ENCODE assay signal across 25 cellular contexts in genomic region chr1:152168535-152168868, GRCh38. TPM values are rescaled to one million over a fixed set of nuclear protein-coding genes. Genes with fewer than 3 reads are reported as not detected.
DNase-seq lines count a peak whose midpoint lies in the region; ATAC-seq and TF ChIP-seq lines count a peak whose summit lies in the region.
"Had no signal": no experiment of that assay in that cellular context is flagged by ENCODE, and none has a peak within 500 bp of the region (broad histone marks: within the 10 kb centered on the region; RNA-seq: fewer than 3 reads in every experiment).

No MANE protein-coding gene starts in this region.

- DNase-seq in RWPE1 (ENCODE audit: low spot score) (no peak), fibroblast of mammary gland (ENCODE audit: low read depth) (peak; percentile 80), omental fat pad (ENCODE audit: low spot score) (no peak), aorta (no peak), GM10248 (ENCODE audit: extremely low spot score) (no peak), ovary (no peak)
- DNase-seq: activated effector memory CD4-positive, alpha-beta T cell treated with anti-CD3 and anti-CD28 coated beads, Interleukin-2, amount 50 U/mL, for 16 hours; CD4-positive, alpha-beta T cell; DMS153; effector CD4-positive, alpha-beta T cell; H7; KBM-7; NCI-H1694; nucleus accumbens; retina; SJCRH30; stimulated activated CD4-positive, alpha-beta T cell treated with anti-CD3 and anti-CD28 coated beads, Interleukin-15, amount 100 ng/mL, for 24 hours; T-helper 17 cell had no signal

- H3K27ac ChIP-seq in BLaER1 treated with 17β-estradiol and CSF1 and Interleukin-3, amounts not matched to agents 10 nM and 100 nM: peak overlapping the region in 1 of 11 experiments; percentile 80; a peak in 1 of 22 replicates
- peak overlapping the region; percentile 89 for H3K27ac ChIP-seq in RWPE1
- H3K27ac ChIP-seq in aorta (ENCODE audit: low read depth in 1 of 2, low read length in 2 of 2): no peak overlapping the region
- H3K27ac ChIP-seq in ovary: no peak overlapping the region
- H3K27ac ChIP-seq: SJCRH30, vagina had no signal

- peak overlapping the region in 9 of 11 experiments; percentile 63 to 87 (median 80); a peak in 13 of 22 replicates for H3K4me2 ChIP-seq in BLaER1 treated with 17β-estradiol and CSF1 and Interleukin-3, amounts not matched to agents 10 nM and 100 nM

- H3K27me3 ChIP-seq in BLaER1 treated with 17β-estradiol and CSF1 and Interleukin-3, amounts not matched to agents 10 nM and 100 nM: peaks cover 0 to 5% (median 0%) of the 10 kb centered on the region in 11 experiments; a peak in 2 of 22 replicates
- no peaks in the 10 kb centered on the region for H3K27me3 ChIP-seq in aorta (ENCODE audit: control insufficient read depth in 1 of 2, insufficient read depth in 2 of 2, low read length in 1 of 2)
- H3K27me3 ChIP-seq in ovary: no peaks in the 10 kb centered on the region
- H3K27me3 ChIP-seq: SJCRH30, vagina had no signal

- no peaks in the 10 kb centered on the region for H3K36me3 ChIP-seq in BLaER1 treated with 17β-estradiol and CSF1 and Interleukin-3, amounts not matched to agents 10 nM and 100 nM
- H3K36me3 ChIP-seq in aorta (ENCODE audit: control insufficient read depth in 1 of 2, insufficient read depth in 2 of 2, low read length in 1 of 2) (no peaks in the 10 kb centered on the region), ovary (no peaks in the 10 kb centered on the region)
- H3K36me3 ChIP-seq: SJCRH30, vagina had no signal

- no peak for TF ChIP-seq EP300 in ovary (IDR thresholded peaks at IDR 0.05)

- peaks cover 45 to 81% (median 56%) of the 10 kb centered on the region in 10 experiments for H3K4me1 ChIP-seq in BLaER1 treated with 17β-estradiol and CSF1 and Interleukin-3, amounts not matched to agents 10 nM and 100 nM
- no peaks in the 10 kb centered on the region for H3K4me1 ChIP-seq in aorta (ENCODE audit: control insufficient read depth in 1 of 2, insufficient read depth in 2 of 2, low read length in 2 of 2)
- H3K4me1 ChIP-seq in ovary (ENCODE audit: insufficient read depth): no peaks in the 10 kb centered on the region
- H3K4me1 ChIP-seq: SJCRH30 had no signal

- 26 to 28% methylated on average over 1 of the region's 1 CpG for WGBS in aorta, 2 donors
- WGBS in ovary, 3 donors: 24 to 70% (median 61%) methylated on average over 1 of the region's 1 CpG

- ATAC-seq in omental fat pad (ENCODE audit: low FRiP score) (peak; percentile 7), HG03045 (IDR thresholded peaks at IDR 0.05; ENCODE audit: unreplicated experiment) (no peak), aorta (ENCODE audit: low FRiP score) (no peak)
- ATAC-seq: T-helper 17 cell had no signal

- CTCF ChIA-PET in RWPE1 (lab: Yijun Ruan, JAX): interaction anchor here (1.0 to 1.8 kb wide), 2 partner anchors 18 to 26 kb away, joined by 3 to 6 read pairs; no protein-coding TSS in a partner anchor
- CTCF ChIA-PET in GM10248 (lab: Yijun Ruan, JAX): interaction anchor here (1.2 to 1.5 kb wide), 4 partner anchors 14 to 21 kb away, joined by 3 to 4 read pairs (median 3); no protein-coding TSS in a partner anchor

- peaks cover 0 to 6% (median 0%) of the 10 kb centered on the region in 11 experiments; a peak in 2 of 22 replicates for H3K9me3 ChIP-seq in BLaER1 treated with 17β-estradiol and CSF1 and Interleukin-3, amounts not matched to agents 10 nM and 100 nM (replicated peaks in 1 of 11)
- no peaks in the 10 kb centered on the region for H3K9me3 ChIP-seq in aorta (ENCODE audit: control insufficient read depth, low read length)
- no peaks in the 10 kb centered on the region for H3K9me3 ChIP-seq in ovary
- H3K9me3 ChIP-seq: SJCRH30, vagina had no signal

- H3K4me3 ChIP-seq in BLaER1 treated with 17β-estradiol and CSF1 and Interleukin-3, amounts not matched to agents 10 nM and 100 nM: no peak overlapping the region
- H3K4me3 ChIP-seq in fibroblast of mammary gland (ENCODE audit: control insufficient read depth, low read depth, low read length) (no peak overlapping the region), aorta (ENCODE audit: low read length in 2 of 2) (no peak overlapping the region), ovary (no peak overlapping the region)
- H3K4me3 ChIP-seq: SJCRH30, vagina had no signal

- H3K9ac ChIP-seq in BLaER1 treated with 17β-estradiol and CSF1 and Interleukin-3, amounts not matched to agents 10 nM and 100 nM: no peak overlapping the region

- POLR2A ChIA-PET in RWPE1 (lab: Yijun Ruan, JAX; ENCODE audit: low non-redundant PET): no interaction called here
- POLR2A ChIA-PET in GM10248 (lab: Yijun Ruan, JAX): no interaction called here

- TF ChIP-seq CTCF in RWPE1 (conservative IDR thresholded peaks at IDR 0.05; ENCODE audit: low read depth) (no peak), fibroblast of mammary gland (conservative IDR thresholded peaks at IDR 0.05; ENCODE audit: control insufficient read depth, insufficient read depth, low read depth, low read length) (no peak), omental fat pad (IDR thresholded peaks at IDR 0.05) (no peak), GM10248 (IDR thresholded peaks at IDR 0.05; ENCODE audit: control extremely low read depth, extremely low read depth, low read depth, missing control alignments) (no peak), ovary (IDR thresholded peaks at IDR 0.05) (no peak)

- intact Hi-C loops in aorta (cut with DNase I): no loop called here
- intact Hi-C loops in ovary (cut with DNase I): no loop called here

- no peak for TF ChIP-seq POLR2A in ovary (IDR thresholded peaks at IDR 0.05)

- H4K20me1 ChIP-seq in BLaER1 treated with 17β-estradiol and CSF1 and Interleukin-3, amounts not matched to agents 10 nM and 100 nM: no peaks in the 10 kb centered on the region; a peak in 1 of 22 replicates

RNA-seq across cellular contexts. Expression of gene RPTN, which starts 9.5 kb away (rescaled TPM):
- total RNA-seq in omental fat pad: not detected
- total RNA-seq in aorta: not detected
- not detected for polyA plus RNA-seq in aorta
- total RNA-seq in ovary: not detected
- polyA plus RNA-seq in ovary: not detected
- total RNA-seq: CD4-positive, alpha-beta T cell; H7; OCI-LY7; SJCRH30; T-helper 17 cell had no signal
- polyA plus RNA-seq: adipose tissue, AG04450 had no signal

RNA-seq across cellular contexts. Expression of gene TCHH, which starts 53.3 kb away (rescaled TPM):
- total RNA-seq in omental fat pad: 1 to 10 TPM in 2 of 4 donors, under 1 TPM in 2; 0.19 to 1.4 (median 0.86) TPM
- under 1 TPM; 0.16 to 0.27 TPM for total RNA-seq in aorta
- under 1 TPM in 1 of 2 donors, not detected in 1; 0.13 TPM for polyA plus RNA-seq in aorta
- under 1 TPM in 6 of 7 donors, not detected in 1; 0.05 to 0.12 (median 0.09) TPM for total RNA-seq in ovary
- under 1 TPM; 0.04 to 0.07 TPM for polyA plus RNA-seq in ovary
- total RNA-seq: CD4-positive, alpha-beta T cell; H7; OCI-LY7; SJCRH30 had no signal
- polyA plus RNA-seq: AG04450 had no signal

RNA-seq across cellular contexts. Expression of gene HRNR, which starts 55.5 kb away (rescaled TPM):
- total RNA-seq in omental fat pad (not detected), aorta (not detected), ovary (not detected)
- polyA plus RNA-seq in aorta (not detected), ovary (not detected)
- total RNA-seq: CD4-positive, alpha-beta T cell; esophagus mucosa; H7; OCI-LY7; SJCRH30; T-helper 17 cell; vagina had no signal
- polyA plus RNA-seq: AG04450 had no signal
